Comparison of ENCODE assay signal across 10 cellular contexts in the genomic region with DNA sequence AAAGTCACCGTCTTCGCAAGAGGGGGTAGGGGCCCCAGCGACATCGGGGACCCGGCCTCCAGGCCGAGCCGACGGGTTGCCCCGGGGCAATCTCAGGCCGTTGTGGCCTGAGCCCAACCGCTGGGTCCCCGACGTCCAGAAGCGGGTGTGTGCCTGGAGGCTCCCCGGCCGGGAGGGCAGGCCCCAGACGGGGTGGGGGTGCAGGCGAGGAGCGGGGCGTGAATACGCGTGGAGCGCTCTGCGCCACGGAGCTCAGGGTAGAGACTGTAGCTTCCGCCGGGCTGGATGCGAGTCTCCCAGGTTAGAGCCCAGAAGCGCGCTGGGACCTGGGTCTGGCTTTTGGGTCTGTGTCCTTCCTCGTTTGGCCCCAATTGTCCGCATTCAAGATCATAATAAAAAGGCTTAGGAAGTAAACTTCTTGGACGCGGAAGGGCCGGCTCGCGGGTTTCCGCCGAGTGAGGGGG. TPM values are rescaled to one million over a fixed set of nuclear protein-coding genes. Genes with fewer than 3 reads are reported as not detected.
DNase-seq lines count a peak whose midpoint lies in the region; ATAC-seq and TF ChIP-seq lines count a peak whose summit lies in the region.
"Had no signal": no experiment of that assay in that cellular context is flagged by ENCODE, and none has a peak within 500 bp of the region (broad histone marks: within the 10 kb centered on the region; RNA-seq: fewer than 3 reads in every experiment).

No MANE protein-coding gene starts in this region.

- no peaks in the 10 kb centered on the region for H3K9me3 ChIP-seq in HUES6 (ENCODE audit: control insufficient read depth, insufficient read depth, low read depth, low read length)
- no peaks in the 10 kb centered on the region for H3K9me3 ChIP-seq in lower lobe of right lung

- H3K9ac ChIP-seq in HUES6 (ENCODE audit: low read length) = no peak overlapping the region

- no peak for TF ChIP-seq CTCF in lower lobe of right lung (IDR thresholded peaks at IDR 0.05)

- peak; percentile 18 to 43 for ATAC-seq in lower lobe of right lung
- peak; percentile 24 for ATAC-seq in stimulated activated naive CD8-positive, alpha-beta T cell treated with anti-CD3 and anti-CD28 coated beads, Interleukin-15, amount 100 ng/mL, for 72 hours
- ATAC-seq in HG02642 (IDR thresholded peaks at IDR 0.05; ENCODE audit: poor library complexity, unreplicated experiment) = no peak
- ATAC-seq in HG02759 (IDR thresholded peaks at IDR 0.05; ENCODE audit: unreplicated experiment) = no peak

- H3K27me3 Mint-ChIP-seq in activated naive CD8-positive, alpha-beta T cell = peaks cover 42% of the 10 kb centered on the region
- peaks cover 98% of the 10 kb centered on the region for H3K27me3 Mint-ChIP-seq in stimulated activated naive CD8-positive, alpha-beta T cell treated with anti-CD3 and anti-CD28 coated beads, Interleukin-15, amount 100 ng/mL, for 72 hours

- H3K36me3 ChIP-seq in HUES6 (ENCODE audit: control insufficient read depth, insufficient read depth, low read length) (no peaks in the 10 kb centered on the region), lower lobe of right lung (no peaks in the 10 kb centered on the region)

- DNase-seq in lower lobe of right lung = no peak
- no peak for DNase-seq in stimulated activated naive CD8-positive, alpha-beta T cell treated with anti-CD3 and anti-CD28 coated beads, Interleukin-15, amount 100 ng/mL, for 72 hours
- DNase-seq in head of caudate nucleus = no peak
- DNase-seq: stimulated activated CD4-positive, alpha-beta T cell treated with anti-CD3 and anti-CD28 coated beads, Interleukin-4, amount 100 ng/mL, for 24 hours had no signal

- no peaks in the 10 kb centered on the region for H3K9me3 Mint-ChIP-seq in activated naive CD8-positive, alpha-beta T cell (ENCODE audit: low read depth)
- H3K9me3 Mint-ChIP-seq in stimulated activated naive CD8-positive, alpha-beta T cell treated with anti-CD3 and anti-CD28 coated beads, Interleukin-15, amount 100 ng/mL, for 72 hours = no peaks in the 10 kb centered on the region

- no peak overlapping the region for H3K27ac Mint-ChIP-seq in activated naive CD8-positive, alpha-beta T cell
- H3K27ac Mint-ChIP-seq in stimulated activated naive CD8-positive, alpha-beta T cell treated with anti-CD3 and anti-CD28 coated beads, Interleukin-15, amount 100 ng/mL, for 72 hours = no peak overlapping the region

- intact Hi-C loops in lower lobe of right lung (cut with DNase I) (no loop called here), head of caudate nucleus (cut with DNase I) (no loop called here)

- H3K4me1 ChIP-seq in HUES6 (ENCODE audit: control insufficient read depth, insufficient read depth, low read length) (peaks cover 62% of the 10 kb centered on the region), lower lobe of right lung (peaks cover 53% of the 10 kb centered on the region)

- no peak overlapping the region for H3K27ac ChIP-seq in HUES6 (ENCODE audit: low read depth, low read length)
- H3K27ac ChIP-seq in lower lobe of right lung = no peak overlapping the region

- peaks cover 41% of the 10 kb centered on the region for H3K4me1 Mint-ChIP-seq in activated naive CD8-positive, alpha-beta T cell (ENCODE audit: low read depth)
- H3K4me1 Mint-ChIP-seq in stimulated activated naive CD8-positive, alpha-beta T cell treated with anti-CD3 and anti-CD28 coated beads, Interleukin-15, amount 100 ng/mL, for 72 hours = peaks cover 74% of the 10 kb centered on the region

- H3K4me3 ChIP-seq in HUES6 (ENCODE audit: low read depth, low read length) (peak overlapping the region; percentile 50; the same call in 1 of the 2 replicates), lower lobe of right lung (peak overlapping the region; percentile 60)

- H3K27me3 ChIP-seq in HUES6 (ENCODE audit: control insufficient read depth, insufficient read depth, low read length) (peaks cover 97% of the 10 kb centered on the region), lower lobe of right lung (ENCODE audit: low read depth) (peaks cover 96% of the 10 kb centered on the region)

- peak overlapping the region; percentile 78 for H3K4me3 Mint-ChIP-seq in activated naive CD8-positive, alpha-beta T cell
- H3K4me3 Mint-ChIP-seq in stimulated activated naive CD8-positive, alpha-beta T cell treated with anti-CD3 and anti-CD28 coated beads, Interleukin-15, amount 100 ng/mL, for 72 hours = peak overlapping the region; percentile 55 to 77

- no peaks in the 10 kb centered on the region for H3K36me3 Mint-ChIP-seq in activated naive CD8-positive, alpha-beta T cell

RNA-seq across cellular contexts. Expression of gene BARX1, which starts 3.5 kb away (rescaled TPM):
- total RNA-seq in lower lobe of right lung = not detected
- total RNA-seq: HepG2, lung had no signal

Comparison
In these comparisons a context has a peak if more than half of its experiments do, and no peak if none do; other contexts are left out.
1. ATAC-seq: peak in lower lobe of right lung (2 of 2) and stimulated activated naive CD8-positive, alpha-beta T cell treated with anti-CD3 and anti-CD28 coated beads, Interleukin-15, amount 100 ng/mL, for 72 hours (single experiment); none in HG02642 (single experiment) and HG02759 (single experiment).